35 cellular contexts compared by ENCODE assay signal in genomic region chr6:55621993-55622392, GRCh38. TPM values are rescaled to one million over a fixed set of nuclear protein-coding genes. Genes with fewer than 3 reads are reported as not detected.
"Had no signal": no experiment of that assay in that cellular context is flagged by ENCODE, and none has a peak within 500 bp of the region (broad histone marks: within the 10 kb centered on the region; RNA-seq: fewer than 3 reads in every experiment).

No MANE protein-coding gene starts in this region.

- H3K36me3 ChIP-seq: MG63 had no signal

- H3K4me3 ChIP-seq: MG63 had no signal

- H3K9ac ChIP-seq: KMS-11 had no signal

- H3K9me3 ChIP-seq: MG63 had no signal

- H3K27ac ChIP-seq: KMS-11 had no signal

- H3K27me3 ChIP-seq: MG63 had no signal

- DNase-seq: Karpas-422, Kasumi-1, MG63, MM.1S, MV-4-11, NCI-H1048, NCI-H1092, NCI-H1092 treated with DMSO at 0.1 percent for 48 hours, NCI-H1105, NCI-H1105 treated with DMSO at 0.1 percent for 48 hours, NCI-H1417, NCI-H1417 treated with DMSO at 0.1 percent for 48 hours, NCI-H1436, NCI-H1436 treated with DMSO at 0.1 percent for 48 hours, NCI-H146, NCI-H1694, NCI-H1694 treated with DMSO at 0.1 percent for 48 hours, NCI-H187, NCI-H187 treated with DMSO at 0.1 percent for 48 hours, NCI-H1930, NCI-H2029, NCI-H2029 treated with DMSO at 0.1 percent for 48 hours, NCI-H2081, NCI-H2081 treated with DMSO at 0.1 percent for 48 hours, NCI-H2107, NCI-H2171, NCI-H2171 treated with DMSO at 0.1 percent for 48 hours, NCI-H2227 treated with DMSO at 0.1 percent for 48 hours, NCI-H226, NCI-H345, NCI-H510A, NCI-H510A treated with DMSO at 0.1 percent for 48 hours, NCI-H524 had no signal

- H3K4me2 ChIP-seq: KMS-11 had no signal

RNA-seq across cellular contexts. Expression of gene HMGCLL1, which starts 43.0 kb away (rescaled TPM):
- total RNA-seq: LHCN-M2 had no signal
